In the genomic region with DNA sequence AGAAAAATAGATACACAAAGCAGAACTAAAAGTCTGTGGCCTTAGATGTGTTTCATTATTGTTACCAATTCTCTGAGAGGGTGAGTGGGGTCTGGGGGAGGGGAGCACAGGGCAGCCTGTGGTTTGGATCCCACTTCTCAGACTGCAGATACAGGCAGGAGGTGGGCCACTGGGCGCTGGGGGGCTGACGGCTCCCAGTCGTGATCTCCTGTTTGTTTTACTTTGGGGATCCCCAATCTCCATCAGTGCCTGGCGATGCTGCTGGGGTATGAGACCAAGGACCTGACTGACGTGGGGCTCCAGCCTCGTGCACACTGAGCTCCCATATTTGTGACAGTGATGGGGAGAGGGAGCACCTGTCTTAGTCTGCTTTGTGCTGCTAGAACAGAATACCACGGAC, we compare ENCODE assay signal across 14 cellular contexts. TPM values are rescaled to one million over a fixed set of nuclear protein-coding genes. Genes with fewer than 3 reads are reported as not detected.
DNase-seq lines count a peak whose midpoint lies in the region; ATAC-seq and TF ChIP-seq lines count a peak whose summit lies in the region.
"Had no signal": no experiment of that assay in that cellular context is flagged by ENCODE, and none has a peak within 500 bp of the region (broad histone marks: within the 10 kb centered on the region; RNA-seq: fewer than 3 reads in every experiment).

No MANE protein-coding gene starts in this region.

- no peaks in the 10 kb centered on the region for H3K9me3 Mint-ChIP-seq in naive thymus-derived CD4-positive, alpha-beta T cell
- H3K9me3 Mint-ChIP-seq in stimulated activated naive B cell treated with anti-CD40 and anti-IgM and Interleukin-4, amounts not matched to agents 10 μg/mL and 1 μg/mL and 100 μg/mL, for 72 hours = peaks cover 0 to 1% of the 10 kb centered on the region in 2 donors

- no peak overlapping the region for H3K4me3 Mint-ChIP-seq in naive thymus-derived CD4-positive, alpha-beta T cell
- no peak overlapping the region for H3K4me3 Mint-ChIP-seq in stimulated activated naive B cell treated with anti-CD40 and anti-IgM and Interleukin-4, amounts not matched to agents 10 μg/mL and 1 μg/mL and 100 μg/mL, for 72 hours

- no peak for TF ChIP-seq POLR2A in esophagus squamous epithelium (IDR thresholded peaks at IDR 0.05)

- no peak for DNase-seq in RWPE1 (ENCODE audit: low spot score)
- no peak for DNase-seq in esophagus squamous epithelium (lab: John Stamatoyannopoulos, UW)
- DNase-seq in naive thymus-derived CD4-positive, alpha-beta T cell = no peak
- no peak for DNase-seq in stimulated activated naive B cell treated with anti-CD40 and anti-IgM and Interleukin-4, amounts not matched to agents 10 μg/mL and 1 μg/mL and 100 μg/mL, for 72 hours
- no peak for DNase-seq in ACHN
- no peak for DNase-seq in left ventricle myocardium inferior
- DNase-seq: 8988T; CD4-positive, CD25-positive, alpha-beta regulatory T cell; GM23248 had no signal

- POLR2A ChIA-PET in RWPE1 (lab: Yijun Ruan, JAX; ENCODE audit: low non-redundant PET) = no interaction called here
- POLR2A ChIA-PET in naive thymus-derived CD4-positive, alpha-beta T cell (lab: Charles Lee) = no interaction called here

- H3K36me3 Mint-ChIP-seq in naive thymus-derived CD4-positive, alpha-beta T cell = peaks cover 0 to 23% (median 0%) of the 10 kb centered on the region in 5 donors
- H3K36me3 Mint-ChIP-seq in stimulated activated naive B cell treated with anti-CD40 and anti-IgM and Interleukin-4, amounts not matched to agents 10 μg/mL and 1 μg/mL and 100 μg/mL, for 72 hours = no peaks in the 10 kb centered on the region
- H3K36me3 Mint-ChIP-seq: CD4-positive, CD25-positive, alpha-beta regulatory T cell had no signal

- no peaks in the 10 kb centered on the region for H3K27me3 ChIP-seq in esophagus squamous epithelium
- H3K27me3 ChIP-seq in naive thymus-derived CD4-positive, alpha-beta T cell (ENCODE audit: control insufficient read depth in 2 of 2, insufficient read depth in 2 of 2, low read length in 2 of 2) = no peaks in the 10 kb centered on the region
- H3K27me3 ChIP-seq in left ventricle myocardium inferior (ENCODE audit: low read depth) = peaks cover 22% of the 10 kb centered on the region
- H3K27me3 ChIP-seq: BLaER1 treated with 17β-estradiol and CSF1 and Interleukin-3, amounts not matched to agents 10 nM and 100 nM had no signal

- peaks cover 0 to 11% (median 0%) of the 10 kb centered on the region in 3 donors for H3K36me3 ChIP-seq in esophagus squamous epithelium
- H3K36me3 ChIP-seq in naive thymus-derived CD4-positive, alpha-beta T cell (ENCODE audit: control insufficient read depth in 2 of 3, insufficient read depth in 3 of 3, low read length in 3 of 3) = peaks cover 0 to 24% (median 0%) of the 10 kb centered on the region in 3 experiments
- no peaks in the 10 kb centered on the region for H3K36me3 ChIP-seq in left ventricle myocardium inferior
- H3K36me3 ChIP-seq: BLaER1 treated with 17β-estradiol and CSF1 and Interleukin-3, amounts not matched to agents 10 nM and 100 nM had no signal

- no peak for TF ChIP-seq CTCF in RWPE1 (conservative IDR thresholded peaks at IDR 0.05; ENCODE audit: low read depth)
- TF ChIP-seq CTCF in esophagus squamous epithelium (IDR thresholded peaks at IDR 0.05) = no peak
- no peak for TF ChIP-seq CTCF in left ventricle myocardium inferior (IDR thresholded peaks at IDR 0.05; ENCODE audit: borderline replicate concordance)

- no peaks in the 10 kb centered on the region for H3K27me3 Mint-ChIP-seq in naive thymus-derived CD4-positive, alpha-beta T cell
- peaks cover 0 to 8% of the 10 kb centered on the region in 2 donors for H3K27me3 Mint-ChIP-seq in stimulated activated naive B cell treated with anti-CD40 and anti-IgM and Interleukin-4, amounts not matched to agents 10 μg/mL and 1 μg/mL and 100 μg/mL, for 72 hours
- H3K27me3 Mint-ChIP-seq: CD4-positive, CD25-positive, alpha-beta regulatory T cell had no signal

- intact Hi-C loops in esophagus squamous epithelium (cut with DNase I) = no loop called here
- intact Hi-C loops in naive thymus-derived CD4-positive, alpha-beta T cell (cut with micrococcal nuclease) = no loop called here
- intact Hi-C loops in left ventricle myocardium inferior (cut with micrococcal nuclease) = no loop called here

- H3K4me3 ChIP-seq in esophagus squamous epithelium (no peak overlapping the region), left ventricle myocardium inferior (no peak overlapping the region)
- H3K4me3 ChIP-seq in naive thymus-derived CD4-positive, alpha-beta T cell (ENCODE audit: low read length) = no peak overlapping the region
- H3K4me3 ChIP-seq: BLaER1 treated with 17β-estradiol and CSF1 and Interleukin-3, amounts not matched to agents 10 nM and 100 nM; GM23248 had no signal

- H3K9me3 ChIP-seq in esophagus squamous epithelium (no peaks in the 10 kb centered on the region), left ventricle myocardium inferior (replicated peaks) (no peaks in the 10 kb centered on the region)
- no peaks in the 10 kb centered on the region for H3K9me3 ChIP-seq in naive thymus-derived CD4-positive, alpha-beta T cell (ENCODE audit: control insufficient read depth in 2 of 3, low read length in 3 of 3)
- H3K9me3 ChIP-seq: BLaER1 treated with 17β-estradiol and CSF1 and Interleukin-3, amounts not matched to agents 10 nM and 100 nM had no signal

- H3K4me1 Mint-ChIP-seq in naive thymus-derived CD4-positive, alpha-beta T cell = peaks cover 10 to 79% (median 57%) of the 10 kb centered on the region in 7 donors
- peaks cover 17 to 42% of the 10 kb centered on the region in 2 donors for H3K4me1 Mint-ChIP-seq in stimulated activated naive B cell treated with anti-CD40 and anti-IgM and Interleukin-4, amounts not matched to agents 10 μg/mL and 1 μg/mL and 100 μg/mL, for 72 hours

- H3K27ac Mint-ChIP-seq in naive thymus-derived CD4-positive, alpha-beta T cell = peak overlapping the region in 6 of 9 donors; percentile 43 to 81 (median 74)
- H3K27ac Mint-ChIP-seq in stimulated activated naive B cell treated with anti-CD40 and anti-IgM and Interleukin-4, amounts not matched to agents 10 μg/mL and 1 μg/mL and 100 μg/mL, for 72 hours = peak overlapping the region; percentile 11

- H3K27ac ChIP-seq in RWPE1 (peak overlapping the region; percentile 53), esophagus squamous epithelium (peak overlapping the region; percentile 80 to 88 (median 86)), left ventricle myocardium inferior (replicated peaks) (no peak overlapping the region)
- no peak overlapping the region for H3K27ac ChIP-seq in naive thymus-derived CD4-positive, alpha-beta T cell (ENCODE audit: low read depth, low read length)
- H3K27ac ChIP-seq: BLaER1 treated with 17β-estradiol and CSF1 and Interleukin-3, amounts not matched to agents 10 nM and 100 nM; GM23248 had no signal

- WGBS in esophagus squamous epithelium, 2 donors = 67 to 73% methylated on average over 1 to 6 of the region's 7 CpGs

- no peak for ATAC-seq in naive thymus-derived CD4-positive, alpha-beta T cell
- ATAC-seq in stimulated activated naive B cell treated with anti-CD40 and anti-IgM and Interleukin-4, amounts not matched to agents 10 μg/mL and 1 μg/mL and 100 μg/mL, for 72 hours (replicated peaks) = no peak
- ATAC-seq in esophagus mucosa (no peak), HG03378 (IDR thresholded peaks at IDR 0.05; ENCODE audit: unreplicated experiment) (no peak)
- ATAC-seq: HCT116 had no signal

- H3K4me1 ChIP-seq in esophagus squamous epithelium = peaks cover 21 to 51% (median 22%) of the 10 kb centered on the region in 3 donors
- peaks cover 0 to 10% of the 10 kb centered on the region in 2 donors for H3K4me1 ChIP-seq in naive thymus-derived CD4-positive, alpha-beta T cell (ENCODE audit: control insufficient read depth in 2 of 2, insufficient read depth in 2 of 2, low read length in 2 of 2)
- H3K4me1 ChIP-seq in left ventricle myocardium inferior = peaks cover 35% of the 10 kb centered on the region

- CTCF ChIA-PET in RWPE1 (lab: Yijun Ruan, JAX) = interaction anchor here (0.6 kb wide), 1 partner anchor 19 kb away, joined by 3 read pairs; no protein-coding TSS in a partner anchor
- CTCF ChIA-PET in naive thymus-derived CD4-positive, alpha-beta T cell (lab: Charles Lee) = no interaction called here

- in situ Hi-C loops in ACHN (cut with HindIII; ENCODE audit: low pct_ligation_motif_present, low pct_unique_long_range_greater_than_20kb, low sequenced_read_pairs) = no loop called here

RNA-seq across cellular contexts. Expression of a gene that starts 54.9 kb away (rescaled TPM):
- total RNA-seq in esophagus squamous epithelium (1 to 10 TPM; 3.9 to 5.3 (median 4.4) TPM), esophagus mucosa (4.8 TPM), left ventricle myocardium inferior (0.33 TPM)
- 10 to 100 TPM in 4 of 5 experiments, under 1 TPM in 1; 0.17 to 26.8 (median 21.6) TPM for total RNA-seq in naive thymus-derived CD4-positive, alpha-beta T cell
- polyA plus RNA-seq in naive thymus-derived CD4-positive, alpha-beta T cell = 10 to 100 TPM; 11.9 to 24.3 TPM
- total RNA-seq: Daoy, GM23248 had no signal
- polyA plus RNA-seq: GM23248 had no signal

Comparison
In these comparisons a context has a peak if more than half of its experiments do, and no peak if none do; other contexts are left out.
1. H3K27ac ChIP-seq: peak in RWPE1 (single experiment) and esophagus squamous epithelium (4 of 4); none in naive thymus-derived CD4-positive, alpha-beta T cell (single experiment) and left ventricle myocardium inferior (single experiment).